ENCODE assay signal across 8 cellular contexts in the genomic region with DNA sequence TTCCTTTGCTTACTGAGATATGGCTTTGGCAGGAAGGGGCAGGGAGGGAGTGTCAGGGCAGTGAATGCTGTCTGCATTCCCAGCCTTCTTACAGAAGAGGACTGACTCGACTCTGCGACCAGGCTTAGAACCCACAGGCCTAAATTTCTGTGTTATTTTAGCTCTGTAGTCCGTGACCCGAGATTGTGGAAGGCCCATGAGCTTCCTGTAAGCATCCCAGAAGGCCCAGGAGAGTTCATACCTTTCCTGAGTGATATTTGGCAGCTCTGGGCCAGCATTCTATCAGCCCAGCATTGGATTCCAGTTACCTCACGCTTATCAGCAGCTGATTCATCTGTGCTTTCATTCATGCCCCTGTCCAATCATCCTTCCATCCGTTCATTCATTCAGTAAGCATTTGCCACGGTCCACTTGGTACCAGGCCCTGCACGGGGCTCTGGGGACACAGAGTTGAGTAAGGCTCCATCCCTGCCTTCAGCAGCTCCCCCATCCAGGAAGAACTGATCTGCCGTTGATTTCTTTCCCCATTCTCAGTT. TPM values are rescaled to one million over a fixed set of nuclear protein-coding genes. Genes with fewer than 3 reads are reported as not detected.
DNase-seq lines count a peak whose midpoint lies in the region; ATAC-seq lines count a peak whose summit lies in the region.

No MANE protein-coding gene starts in this region.

- ATAC-seq in GM19463 (IDR thresholded peaks at IDR 0.05; ENCODE audit: unreplicated experiment) (peak; percentile 48), HG03460 (IDR thresholded peaks at IDR 0.05; ENCODE audit: unreplicated experiment) (no peak)
- ATAC-seq in activated T-helper 17 cell treated with anti-CD3 and anti-CD28 coated beads, Interleukin-2, amount 50 U/mL, for 72 hours (replicated peaks): no peak

- H3K9ac ChIP-seq in adipocyte (ENCODE audit: low read length) (peak overlapping the region; percentile 72), subcutaneous abdominal adipose tissue (ENCODE audit: low read length in 5 of 5) (peak overlapping the region in 1 of 5 donors; percentile 53)

- no peaks in the 10 kb centered on the region for H3K27me3 Mint-ChIP-seq in activated T-helper 17 cell treated with anti-CD3 and anti-CD28 coated beads, Interleukin-2, amount 50 U/mL, for 72 hours
- no peaks in the 10 kb centered on the region for H3K27me3 Mint-ChIP-seq in activated T-helper 2 cell treated with anti-CD3 and anti-CD28 coated beads, Interferon-gamma antibody, Interleukin-2, Interleukin-4, amounts not matched to agents 10 μg/mL and 5 μg/mL and 100 μg/mL, durations not matched to agents 14 hours and 24 hours and 36 hours (ENCODE audit: low read depth)

- H3K4me1 ChIP-seq in adipocyte (ENCODE audit: control insufficient read depth, insufficient read depth, low read length) (peaks cover 30% of the 10 kb centered on the region), subcutaneous abdominal adipose tissue (ENCODE audit: control insufficient read depth in 5 of 5, insufficient read depth in 5 of 5, low read length in 5 of 5) (peaks cover 4 to 19% (median 14%) of the 10 kb centered on the region in 5 donors)

- peak; percentile 94 for DNase-seq in adipocyte (ENCODE audit: low read depth)
- peak; percentile 88 for DNase-seq in hepatic stellate cell (ENCODE audit: low spot score)
- no peak for DNase-seq in stimulated activated CD4-positive, alpha-beta T cell treated with anti-CD3 and anti-CD28 coated beads, Interleukin-2, amount 100 ng/mL, for 24 hours
- no peak for DNase-seq in activated T-helper 2 cell treated with anti-CD3 and anti-CD28 coated beads, Interferon-gamma antibody, Interleukin-2, Interleukin-4, amounts not matched to agents 10 μg/mL and 5 μg/mL and 100 μg/mL, durations not matched to agents 14 hours and 24 hours and 36 hours (ENCODE audit: low spot score)

- intact Hi-C loops in activated T-helper 2 cell treated with anti-CD3 and anti-CD28 coated beads, Interferon-gamma antibody, Interleukin-2, Interleukin-4, amounts not matched to agents 10 μg/mL and 5 μg/mL and 100 μg/mL, durations not matched to agents 14 hours and 24 hours and 36 hours (cut with micrococcal nuclease): loop anchor here (5.0 kb wide), 1 partner anchor 159 kb away; the partner anchor contains the start of gene DUSP1

- H3K4me3 ChIP-seq in adipocyte (ENCODE audit: low read length) (no peak overlapping the region), subcutaneous abdominal adipose tissue (ENCODE audit: low read depth in 1 of 5, low read length in 5 of 5) (no peak overlapping the region)

- H3K9me3 ChIP-seq in adipocyte (ENCODE audit: control insufficient read depth, low read length): no peaks in the 10 kb centered on the region
- H3K9me3 ChIP-seq in subcutaneous abdominal adipose tissue (ENCODE audit: control insufficient read depth in 5 of 5, low read length in 5 of 5): no peaks in the 10 kb centered on the region

- H3K9me3 Mint-ChIP-seq in activated T-helper 17 cell treated with anti-CD3 and anti-CD28 coated beads, Interleukin-2, amount 50 U/mL, for 72 hours: no peaks in the 10 kb centered on the region
- no peaks in the 10 kb centered on the region for H3K9me3 Mint-ChIP-seq in activated T-helper 2 cell treated with anti-CD3 and anti-CD28 coated beads, Interferon-gamma antibody, Interleukin-2, Interleukin-4, amounts not matched to agents 10 μg/mL and 5 μg/mL and 100 μg/mL, durations not matched to agents 14 hours and 24 hours and 36 hours

- peak overlapping the region; percentile 61 for H3K27ac ChIP-seq in subcutaneous abdominal adipose tissue (ENCODE audit: low read depth, low read length)

- no peaks in the 10 kb centered on the region for H3K27me3 ChIP-seq in adipocyte (replicated peaks; ENCODE audit: control insufficient read depth, insufficient read depth, low read length)
- no peaks in the 10 kb centered on the region for H3K27me3 ChIP-seq in subcutaneous abdominal adipose tissue (ENCODE audit: control insufficient read depth in 5 of 5, insufficient read depth in 4 of 5, low read length in 5 of 5)

- H3K36me3 ChIP-seq in adipocyte (ENCODE audit: control insufficient read depth, insufficient read depth, low read length, severe bottlenecking): peaks cover 47% of the 10 kb centered on the region
- peaks cover 5 to 52% (median 43%) of the 10 kb centered on the region in 5 donors for H3K36me3 ChIP-seq in subcutaneous abdominal adipose tissue (ENCODE audit: control insufficient read depth in 5 of 5, insufficient read depth in 5 of 5, low read length in 5 of 5)

- H3K4me3 Mint-ChIP-seq in activated T-helper 17 cell treated with anti-CD3 and anti-CD28 coated beads, Interleukin-2, amount 50 U/mL, for 72 hours: no peak overlapping the region
- no peak overlapping the region for H3K4me3 Mint-ChIP-seq in activated T-helper 2 cell treated with anti-CD3 and anti-CD28 coated beads, Interferon-gamma antibody, Interleukin-2, Interleukin-4, amounts not matched to agents 10 μg/mL and 5 μg/mL and 100 μg/mL, durations not matched to agents 14 hours and 24 hours and 36 hours (ENCODE audit: low read depth)

- no peak overlapping the region for H3K27ac Mint-ChIP-seq in activated T-helper 17 cell treated with anti-CD3 and anti-CD28 coated beads, Interleukin-2, amount 50 U/mL, for 72 hours
- H3K27ac Mint-ChIP-seq in activated T-helper 2 cell treated with anti-CD3 and anti-CD28 coated beads, Interferon-gamma antibody, Interleukin-2, Interleukin-4, amounts not matched to agents 10 μg/mL and 5 μg/mL and 100 μg/mL, durations not matched to agents 14 hours and 24 hours and 36 hours: no peak overlapping the region

- no peaks in the 10 kb centered on the region for H3K4me1 Mint-ChIP-seq in activated T-helper 17 cell treated with anti-CD3 and anti-CD28 coated beads, Interleukin-2, amount 50 U/mL, for 72 hours
- no peaks in the 10 kb centered on the region for H3K4me1 Mint-ChIP-seq in activated T-helper 2 cell treated with anti-CD3 and anti-CD28 coated beads, Interferon-gamma antibody, Interleukin-2, Interleukin-4, amounts not matched to agents 10 μg/mL and 5 μg/mL and 100 μg/mL, durations not matched to agents 14 hours and 24 hours and 36 hours (ENCODE audit: low read depth)

- peaks cover 15% of the 10 kb centered on the region for H3K36me3 Mint-ChIP-seq in activated T-helper 17 cell treated with anti-CD3 and anti-CD28 coated beads, Interleukin-2, amount 50 U/mL, for 72 hours (ENCODE audit: low read depth)
- no peaks in the 10 kb centered on the region for H3K36me3 Mint-ChIP-seq in activated T-helper 2 cell treated with anti-CD3 and anti-CD28 coated beads, Interferon-gamma antibody, Interleukin-2, Interleukin-4, amounts not matched to agents 10 μg/mL and 5 μg/mL and 100 μg/mL, durations not matched to agents 14 hours and 24 hours and 36 hours (ENCODE audit: low read depth)

RNA-seq across cellular contexts. Expression of gene RPL26L1, which starts 28.2 kb away (rescaled TPM):
- total RNA-seq in activated T-helper 17 cell treated with anti-CD3 and anti-CD28 coated beads, Interleukin-2, amount 50 U/mL, for 72 hours: 10 to 100 TPM; 31.8 to 64.9 TPM
- total RNA-seq in activated T-helper 2 cell treated with anti-CD3 and anti-CD28 coated beads, Interferon-gamma antibody, Interleukin-2, Interleukin-4, amounts not matched to agents 10 μg/mL and 5 μg/mL and 100 μg/mL, durations not matched to agents 14 hours and 24 hours and 36 hours: 59.1 and 64.3 TPM in 2 replicates

RNA-seq across cellular contexts. Expression of gene ATP6V0E1, which starts 52.5 kb away (rescaled TPM):
- 100 to 1,000 TPM; 123 to 163 TPM for total RNA-seq in activated T-helper 17 cell treated with anti-CD3 and anti-CD28 coated beads, Interleukin-2, amount 50 U/mL, for 72 hours
- total RNA-seq in activated T-helper 2 cell treated with anti-CD3 and anti-CD28 coated beads, Interferon-gamma antibody, Interleukin-2, Interleukin-4, amounts not matched to agents 10 μg/mL and 5 μg/mL and 100 μg/mL, durations not matched to agents 14 hours and 24 hours and 36 hours: 147 and 148 TPM in 2 replicates

Comparison
In these comparisons a context has a peak if more than half of its experiments do, and no peak if none do; other contexts are left out.
1. DNase-seq: peak in adipocyte (single experiment) and hepatic stellate cell (single experiment); none in stimulated activated CD4-positive, alpha-beta T cell treated with anti-CD3 and anti-CD28 coated beads, Interleukin-2, amount 100 ng/mL, for 24 hours (0 of 2) and activated T-helper 2 cell treated with anti-CD3 and anti-CD28 coated beads, Interferon-gamma antibody, Interleukin-2, Interleukin-4, amounts not matched to agents 10 μg/mL and 5 μg/mL and 100 μg/mL, durations not matched to agents 14 hours and 24 hours and 36 hours (single experiment).